Comparison of ENCODE assay signal across 9 cellular contexts in the genomic region with DNA sequence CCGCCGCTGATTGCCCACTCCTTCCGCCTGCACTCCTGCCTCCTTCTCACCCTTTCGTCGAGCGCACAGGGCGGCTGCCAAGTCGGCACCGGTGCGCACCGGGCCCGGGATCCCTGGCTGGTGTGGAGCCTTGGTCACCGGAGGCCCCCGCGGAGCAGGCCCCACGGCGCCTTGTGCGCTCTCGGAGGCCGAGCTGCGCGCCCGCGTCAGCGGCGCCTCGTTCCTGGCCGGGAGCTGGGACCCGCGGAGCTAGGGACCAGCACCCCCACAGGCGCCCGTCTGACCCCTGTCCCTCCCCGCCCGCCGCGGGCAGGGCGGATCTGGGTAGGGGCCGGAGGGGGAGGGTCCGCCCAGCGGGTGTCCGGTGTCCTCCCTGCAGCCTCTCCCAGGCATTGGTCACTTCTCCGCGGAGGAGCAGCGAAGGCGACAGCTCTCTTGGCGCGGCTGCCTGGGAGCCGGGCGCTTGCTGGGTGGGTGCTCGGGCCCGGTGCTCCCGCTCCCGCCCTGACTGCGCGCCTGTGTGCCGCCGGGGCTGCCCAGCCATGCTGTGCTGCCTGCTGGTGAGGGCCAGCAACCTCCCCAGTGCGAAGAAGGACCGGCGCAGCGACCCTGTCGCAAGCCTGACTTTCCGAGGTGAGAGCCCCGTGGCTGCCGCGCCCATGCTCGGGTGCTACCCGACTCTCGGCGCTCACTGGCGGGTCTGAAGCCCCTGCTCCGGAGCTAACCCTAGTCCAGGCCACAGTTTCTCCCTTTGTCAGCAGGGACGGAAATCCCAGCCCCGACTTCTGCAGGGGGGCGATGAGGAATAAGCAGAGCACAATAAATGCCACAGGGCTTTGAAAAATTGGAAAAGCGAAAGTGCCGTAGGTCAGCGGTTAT. TPM values are rescaled to one million over a fixed set of nuclear protein-coding genes. Genes with fewer than 3 reads are reported as not detected.
A peak's percentile ranks its signal among the peaks of the same experiment; 100 is the strongest.
DNase-seq lines count a peak whose midpoint lies in the region; ATAC-seq, FAIRE-seq and TF ChIP-seq lines count a peak whose summit lies in the region.
"Had no signal": no experiment of that assay in that cellular context is flagged by ENCODE, and none has a peak within 500 bp of the region (broad histone marks: within the 10 kb centered on the region; RNA-seq: fewer than 3 reads in every experiment).

No MANE protein-coding gene starts in this region.

- no peak for TF ChIP-seq RAD21 in HepG2 (CRISPR knock-in tag; IDR thresholded peaks at IDR 0.05)

- H3K36me3 Mint-ChIP-seq in chondrocyte (ENCODE audit: low read depth) = no peaks in the 10 kb centered on the region

- H3K9me3 Mint-ChIP-seq in chondrocyte (ENCODE audit: low read depth) = no peaks in the 10 kb centered on the region

- H3K36me3 ChIP-seq in HepG2 (replicated peaks in 1 of 2; ENCODE audit: control insufficient read depth in 1 of 2, insufficient read depth in 2 of 2, low read length in 2 of 2) = no peaks in the 10 kb centered on the region
- no peaks in the 10 kb centered on the region for H3K36me3 ChIP-seq in suprapubic skin

- FAIRE-seq in HepG2 (lab: Jason Lieb, UNC) = no peak
- FAIRE-seq: A204.1 had no signal

- peak; percentile 60 for DNase-seq in DMS53 (lab: John Stamatoyannopoulos, UW)
- no peak for DNase-seq in DMS53 treated with DMSO at 0.1 percent for 48 hours (lab: John Stamatoyannopoulos, UW; ENCODE audit: unreplicated experiment)
- peak; percentile 3 for DNase-seq in NCI-H2171 (lab: John Stamatoyannopoulos, UW)
- peak; percentile 91 for DNase-seq in chondrocyte (ENCODE audit: low spot score)
- DNase-seq in HepG2 (ENCODE audit: low spot score) = no peak
- no peak for DNase-seq in suprapubic skin (ENCODE audit: low spot score in 2 of 2)
- no peak for DNase-seq in NCI-H226

- peak; percentile 82 for ATAC-seq in HepG2
- ATAC-seq in GM18517 (IDR thresholded peaks at IDR 0.05; ENCODE audit: unreplicated experiment) = no peak

- TF ChIP-seq EP300 in HepG2 (IDR thresholded peaks at IDR 0.05; ENCODE audit: low read depth in 2 of 2, low read length in 2 of 2) = no peak
- no peak for TF ChIP-seq EP300 in HepG2 (CRISPR knock-in tag; IDR thresholded peaks at IDR 0.05; ENCODE audit: borderline replicate concordance)
- TF ChIP-seq EP300 in suprapubic skin (IDR thresholded peaks at IDR 0.05) = no peak

- H3K9me3 ChIP-seq in HepG2 (ENCODE audit: low read length) (no peaks in the 10 kb centered on the region), suprapubic skin (no peaks in the 10 kb centered on the region)

- no peak overlapping the region; the same call in 1 of the 2 replicates for H3K9ac ChIP-seq in HepG2 (ENCODE audit: insufficient read depth, low read depth, low read length)

- WGBS in HepG2 (ENCODE audit: low lambda C conversion rate) = 11% methylated on average over 40 of the region's 78 CpGs
- 1% methylated on average over 30 of the region's 78 CpGs for WGBS in suprapubic skin

- H3K4me1 Mint-ChIP-seq in chondrocyte (ENCODE audit: low read depth) = peaks cover 50% of the 10 kb centered on the region

- no peak overlapping the region for H2AFZ ChIP-seq in HepG2 (ENCODE audit: low read length)

- H3K4me3 Mint-ChIP-seq in chondrocyte (ENCODE audit: unreplicated experiment) = no peak overlapping the region

- POLR2A ChIA-PET in HepG2 (lab: Yijun Ruan, JAX) = interaction anchor here (0.5 to 0.8 kb wide), 2 partner anchors 135 to 239 kb away, joined by 3 to 4 read pairs; a partner anchor contains a TSS

- no TSS peak for BruUV-seq in HepG2 (replicated peaks; lab: Mats Ljungman, UMichigan)

- H3K4me3 ChIP-seq in HepG2 (replicated peaks in 1 of 3; ENCODE audit: insufficient read depth in 1 of 3, low read depth in 2 of 3, low read length in 3 of 3) = peak overlapping the region; percentile 68 to 78 (median 70)
- peak overlapping the region; percentile 74 for H3K4me3 ChIP-seq in suprapubic skin

- H3K27ac ChIP-seq in HepG2 (ENCODE audit: extremely low read length, insufficient read depth, low read length) (no peak overlapping the region), suprapubic skin (no peak overlapping the region)

- H3K4me1 ChIP-seq in HepG2 (ENCODE audit: insufficient read depth, low read length) (peaks cover 6% of the 10 kb centered on the region; the same call in 1 of the 2 replicates), suprapubic skin (peaks cover 22% of the 10 kb centered on the region)

- TF ChIP-seq CTCF in chondrocyte (IDR thresholded peaks at IDR 0.05) (no peak), HepG2 (CRISPR knock-in tag; IDR thresholded peaks at IDR 0.05) (no peak), suprapubic skin (IDR thresholded peaks at IDR 0.05) (no peak)

- H3K27me3 ChIP-seq in HepG2 (ENCODE audit: control insufficient read depth in 1 of 2, insufficient read depth in 2 of 2, low read length in 2 of 2) (peaks cover 8 to 60% of the 10 kb centered on the region in 2 experiments), suprapubic skin (peaks cover 63% of the 10 kb centered on the region)

- peak overlapping the region; percentile 90 for H3K4me2 ChIP-seq in HepG2 (ENCODE audit: low read depth, low read length)

- intact Hi-C loops in HepG2 (cut with micrococcal nuclease; ENCODE audit: unreplicated experiment) = no loop called here

- H3K27me3 Mint-ChIP-seq in chondrocyte (ENCODE audit: low read depth) = no peaks in the 10 kb centered on the region

- H3K27ac Mint-ChIP-seq in chondrocyte (ENCODE audit: unreplicated experiment) = peak overlapping the region; percentile 74

- no peaks in the 10 kb centered on the region for H4K20me1 ChIP-seq in HepG2 (ENCODE audit: insufficient read depth, low read length)

- TF ChIP-seq POLR2A in HepG2 (IDR thresholded peaks at IDR 0.05; ENCODE audit: insufficient read depth in 1 of 2, low read depth in 2 of 2, low read length in 2 of 2) (no peak), suprapubic skin (IDR thresholded peaks at IDR 0.05) (no peak)

- in situ Hi-C loops in HepG2 (cut with HindIII; ENCODE audit: extremely low pct_ligation_motif_present, low pct_unique_long_range_greater_than_20kb) = no loop called here

- CTCF ChIA-PET in HepG2 (lab: Yijun Ruan, JAX; ENCODE audit: low intra/inter-chr PET ratio, low total read pairs) = no interaction called here

- no peaks in the 10 kb centered on the region for H3K79me2 ChIP-seq in HepG2 (ENCODE audit: insufficient read depth, low read length)

TF ChIP-seq in HepG2, 621 proteins besides CTCF, POLR2A, EP300 and RAD21 (continues in another document):
- TF ChIP-seq NPAS2 (CRISPR knock-in tag; IDR thresholded peaks at IDR 0.05; ENCODE audit: borderline replicate concordance) (no peak), KDM2A (CRISPR knock-in tag; IDR thresholded peaks at IDR 0.05; ENCODE audit: borderline replicate concordance, low read depth) (0 out of 2 replicates have a peak, but pooled peaks have one; percentile 21), CHD4 (IDR thresholded peaks at IDR 0.05; ENCODE audit: borderline replicate concordance, low read length) (no peak), HOXA5 (CRISPR knock-in tag; IDR thresholded peaks at IDR 0.05) (0 out of 2 replicates have a peak, but pooled peaks have one; percentile 17), GTF3A (CRISPR knock-in tag; conservative IDR thresholded peaks at IDR 0.05) (no peak), HNF4A (CRISPR knock-in tag; IDR thresholded peaks at IDR 0.05) (0 out of 2 replicates have a peak, but pooled peaks have one; percentile 2), ZFP36L2 (CRISPR knock-in tag; IDR thresholded peaks at IDR 0.05) (no peak)
- TF ChIP-seq, protein P1, sequence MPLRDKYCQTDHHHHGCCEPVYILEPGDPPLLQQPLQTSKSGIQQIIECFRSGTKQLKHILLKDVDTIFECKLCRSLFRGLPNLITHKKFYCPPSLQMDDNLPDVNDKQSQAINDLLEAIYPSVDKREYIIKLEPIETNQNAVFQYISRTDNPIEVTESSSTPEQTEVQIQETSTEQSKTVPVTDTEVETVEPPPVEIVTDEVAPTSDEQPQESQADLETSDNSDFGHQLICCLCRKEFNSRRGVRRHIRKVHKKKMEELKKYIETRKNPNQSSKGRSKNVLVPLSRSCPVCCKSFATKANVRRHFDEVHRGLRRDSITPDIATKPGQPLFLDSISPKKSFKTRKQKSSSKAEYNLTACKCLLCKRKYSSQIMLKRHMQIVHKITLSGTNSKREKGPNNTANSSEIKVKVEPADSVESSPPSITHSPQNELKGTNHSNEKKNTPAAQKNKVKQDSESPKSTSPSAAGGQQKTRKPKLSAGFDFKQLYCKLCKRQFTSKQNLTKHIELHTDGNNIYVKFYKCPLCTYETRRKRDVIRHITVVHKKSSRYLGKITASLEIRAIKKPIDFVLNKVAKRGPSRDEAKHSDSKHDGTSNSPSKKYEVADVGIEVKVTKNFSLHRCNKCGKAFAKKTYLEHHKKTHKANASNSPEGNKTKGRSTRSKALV (CRISPR knock-in tag; IDR thresholded peaks at IDR 0.05) = peak; percentile 100

RNA-seq across cellular contexts. Expression of a gene that starts 13.2 kb away (rescaled TPM):
- total RNA-seq in chondrocyte = 83.0 to 115 TPM (median 112 TPM) in 3 replicates
- total RNA-seq in HepG2 (2016; rRNA removed; fragmentation: Illumina TruSeq; extraction: Trizol) = 0.15 and 0.17 TPM in 2 replicates
- total RNA-seq in HepG2 (2016; cell fraction: cytosol; rRNA removed; fragmentation: Illumina TruSeq; extraction: Trizol; ENCODE audit: low read depth) = 0.09 TPM in 1 of 2 replicates, not detected in the other
- 0.21 and 0.22 TPM in 2 replicates for total RNA-seq in HepG2 (2016; cell fraction: insoluble cytoplasmic fraction; rRNA removed; fragmentation: Illumina TruSeq; extraction: Trizol)
- 0.24 and 0.46 TPM in 2 replicates for total RNA-seq in HepG2 (2016; cell fraction: membrane; rRNA removed; fragmentation: Illumina TruSeq; extraction: Trizol)
- total RNA-seq in HepG2 (2016; cell fraction: nucleus; rRNA removed; fragmentation: Illumina TruSeq; extraction: Trizol) = 0.09 and 0.78 TPM in 2 replicates
- polyA plus RNA-seq in HepG2 (2011; rRNA removed) = 2.4 and 4.5 TPM in 2 replicates
- polyA plus RNA-seq in HepG2 (2011; cell fraction: cytosol; rRNA removed) = 1.8 and 2.1 TPM in 2 replicates
- 4.5 and 8.3 TPM in 2 replicates for polyA plus RNA-seq in HepG2 (2011; cell fraction: nucleus; rRNA removed)
- polyA plus RNA-seq in HepG2 (2012) = 6.7 and 10.7 TPM in 2 replicates
- polyA plus RNA-seq in HepG2 (2016; cell fraction: cytosol; fragmentation: Illumina TruSeq; extraction: Trizol; ENCODE audit: low read depth) = 0.02 and 0.16 TPM in 2 replicates
- polyA plus RNA-seq in HepG2 (2016; cell fraction: insoluble cytoplasmic fraction; fragmentation: Illumina TruSeq; extraction: Trizol; ENCODE audit: low read depth) = 0.29 and 0.50 TPM in 2 replicates
- polyA plus RNA-seq in HepG2 (2016; cell fraction: membrane; fragmentation: Illumina TruSeq; extraction: Trizol; ENCODE audit: low read depth) = 0.08 and 0.21 TPM in 2 replicates
- 0.85 and 1.3 TPM in 2 replicates for polyA plus RNA-seq in HepG2 (2016; cell fraction: nucleus; fragmentation: Illumina TruSeq; extraction: Trizol; ENCODE audit: insufficient read depth, low read depth)
- 1.7 and 9.6 TPM in 2 replicates for polyA minus RNA-seq in HepG2 (2011; rRNA and poly(A)+ RNA removed; ENCODE audit: low replicate concordance)
- 2.0 and 5.3 TPM in 2 replicates for polyA minus RNA-seq in HepG2 (2011; cell fraction: cytosol; rRNA and poly(A)+ RNA removed)
- polyA minus RNA-seq in HepG2 (2011; cell fraction: nucleus; rRNA and poly(A)+ RNA removed) = 5.9 and 8.8 TPM in 2 replicates
- total RNA-seq in suprapubic skin = 1 to 10 TPM; 1.7 to 5.0 (median 2.6) TPM

Comparison
In these comparisons a context has a peak if more than half of its experiments do, and no peak if none do; other contexts are left out.
1. DNase-seq: peak in DMS53 (single experiment), NCI-H2171 (single experiment) and chondrocyte (single experiment); none in DMS53 treated with DMSO at 0.1 percent for 48 hours (single experiment), HepG2 (single experiment), suprapubic skin (0 of 2) and NCI-H226 (single experiment).
2. RNA of a gene that starts 13.2 kb away (total RNA-seq): 83.0 to 115 TPM in chondrocyte; 1.7 to 5.0 TPM in suprapubic skin and 0.09 to 0.78 TPM in HepG2; every median in the first group is over 10 times any median in the second.